In the genomic region with DNA sequence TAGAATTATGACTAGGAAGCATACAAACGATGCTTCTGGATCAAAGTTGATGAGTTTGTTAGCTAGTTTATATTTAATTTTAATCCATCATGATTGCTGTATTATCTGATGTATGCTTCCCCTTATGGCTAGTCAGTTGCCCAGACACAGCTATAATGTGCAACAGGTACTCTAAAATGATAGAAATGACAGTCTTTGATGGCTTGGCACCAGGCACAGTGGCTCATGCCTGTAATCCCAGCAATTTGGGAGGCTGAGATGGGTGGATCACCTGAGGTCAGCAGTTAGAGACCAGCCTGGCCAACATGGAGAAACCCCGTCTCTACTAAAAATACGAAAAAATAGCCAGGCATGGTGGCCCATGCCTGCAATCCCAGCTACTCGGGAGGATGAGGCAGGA, we compare ENCODE assay signal across 7 cellular contexts. TPM values are rescaled to one million over a fixed set of nuclear protein-coding genes. Genes with fewer than 3 reads are reported as not detected.
DNase-seq lines count a peak whose midpoint lies in the region; ATAC-seq, FAIRE-seq and TF ChIP-seq lines count a peak whose summit lies in the region.
"Not testable (repeated sequence)": the region's sequence is repeated elsewhere in the genome, so short reads cannot be mapped to it uniquely, and the experiment has no call there.

No MANE protein-coding gene starts in this region.

- ATAC-seq in CD4-positive, CD25-positive, alpha-beta regulatory T cell (ENCODE audit: low read depth in 2 of 2); T-helper 17 cell; activated T-cell treated with anti-CD3 and anti-CD28 coated beads, Interleukin-2, amount 50 U/mL, for 72 hours (replicated peaks in 1 of 2); GM12878: not testable (repeated sequence)

- H3K27ac ChIP-seq in CD4-positive, CD25-positive, alpha-beta regulatory T cell (ENCODE audit: insufficient read depth, low read length, poor library complexity, severe bottlenecking); GM12878 (ENCODE audit: control insufficient read depth, insufficient read depth); mesenchymal stem cell (ENCODE audit: low read length, poor library complexity, severe bottlenecking): not testable (repeated sequence)

- H3K27me3 Mint-ChIP-seq in CD4-positive, CD25-positive, alpha-beta regulatory T cell; HFFc6 (ENCODE audit: insufficient read depth); T-helper 17 cell; activated T-cell treated with anti-CD3 and anti-CD28 coated beads, Interleukin-2, amount 50 U/mL, for 72 hours (ENCODE audit: low read depth); neural crest cell (ENCODE audit: low read depth): not testable (repeated sequence)

- H3K27me3 ChIP-seq in CD4-positive, CD25-positive, alpha-beta regulatory T cell (ENCODE audit: control insufficient read depth, insufficient read depth, low read length); GM12878 (replicated peaks in 1 of 2; ENCODE audit: control insufficient read depth in 2 of 2, insufficient read depth in 2 of 2, low read length in 1 of 2); mesenchymal stem cell (ENCODE audit: control insufficient read depth in 1 of 2, insufficient read depth in 1 of 2, low read length in 2 of 2): not testable (repeated sequence)

- RAD21 ChIA-PET in GM12878 (lab: Charles Lee; ENCODE audit: unreplicated experiment), result not testable (repeated sequence)

- not testable (repeated sequence) for H2AK5ac ChIP-seq in mesenchymal stem cell (ENCODE audit: low read length, severe bottlenecking)

- not testable (repeated sequence) for TF ChIP-seq POLR2A in GM12878 (IDR thresholded peaks at IDR 0.05; ENCODE audit: low read depth, low read length)

- H4K20me1 ChIP-seq in GM12878 (ENCODE audit: control insufficient read depth, insufficient read depth), result not testable (repeated sequence)

- not testable (repeated sequence) for TF ChIP-seq RAD21 in GM12878 (IDR thresholded peaks at IDR 0.05; ENCODE audit: insufficient read depth, low read depth, low read length)

- peaks cover 32% of the 10 kb centered on the region for H3K36me3 ChIP-seq in CD4-positive, CD25-positive, alpha-beta regulatory T cell (ENCODE audit: control insufficient read depth, insufficient read depth, low read length)
- H3K36me3 ChIP-seq in GM12878 (ENCODE audit: control insufficient read depth in 2 of 2, insufficient read depth in 2 of 2, low read length in 1 of 2), result not testable (repeated sequence)
- peaks cover 0 to 44% of the 10 kb centered on the region in 2 experiments for H3K36me3 ChIP-seq in mesenchymal stem cell (ENCODE audit: control insufficient read depth in 1 of 2, insufficient read depth in 2 of 2, low read depth in 1 of 2, low read length in 2 of 2)

- not testable (repeated sequence) for H3K9me3 Mint-ChIP-seq in CD4-positive, CD25-positive, alpha-beta regulatory T cell; HFFc6; activated T-cell treated with anti-CD3 and anti-CD28 coated beads, Interleukin-2, amount 50 U/mL, for 72 hours; neural crest cell

- H3K79me2 ChIP-seq in GM12878 (ENCODE audit: control insufficient read depth, insufficient read depth, low read length), result peaks cover 29% of the 10 kb centered on the region

- H2BK12ac ChIP-seq in mesenchymal stem cell (ENCODE audit: low read length in 2 of 2), result not testable (repeated sequence)

- not testable (repeated sequence) for H3K14ac ChIP-seq in mesenchymal stem cell (ENCODE audit: low read length in 2 of 2)

- not testable (repeated sequence) for BruUV-seq in GM12878 (replicated peaks; lab: Mats Ljungman, UMichigan)

- SMC1A ChIA-PET in GM12878 (lab: Charles Lee; ENCODE audit: uncharacterized antibody, unreplicated experiment), result interaction anchor here (0.9 to 1.3 kb wide), 2 partner anchors 14 to 139 kb away, joined by 3 read pairs; no protein-coding TSS in a partner anchor

- not testable (repeated sequence) for H3K9ac ChIP-seq in GM12878 (ENCODE audit: control insufficient read depth, insufficient read depth, low read length)
- H3K9ac ChIP-seq in mesenchymal stem cell (ENCODE audit: low read length), result peak overlapping the region; percentile 40

- in situ Hi-C loops in GM12878 (cut with MboI), result not testable (repeated sequence)

- WGBS in GM12878 (ENCODE audit: insufficient coverage, insufficient replicate concordance, low lambda C conversion rate, missing lambda C conversion rate), result 94% methylated on average over 4 of the region's 4 CpGs
- WGBS in mesenchymal stem cell, result 97% methylated on average over 4 of the region's 4 CpGs

- not testable (repeated sequence) for H3K18ac ChIP-seq in mesenchymal stem cell (ENCODE audit: low read depth in 1 of 2, low read length in 2 of 2)

- not testable (repeated sequence) for TF ChIP-seq EP300 in GM12878 (IDR thresholded peaks at IDR 0.05; ENCODE audit: borderline replicate concordance in 1 of 2, control insufficient read depth in 1 of 2, low read depth in 2 of 2, low read length in 2 of 2)

- peaks cover 19% of the 10 kb centered on the region for H3K4me1 ChIP-seq in CD4-positive, CD25-positive, alpha-beta regulatory T cell (ENCODE audit: control insufficient read depth, insufficient read depth, low read length, poor library complexity, severe bottlenecking)
- not testable (repeated sequence) for H3K4me1 ChIP-seq in GM12878 (ENCODE audit: control insufficient read depth, insufficient read depth, low read length); mesenchymal stem cell (ENCODE audit: control insufficient read depth, insufficient read depth, low read depth, low read length)

- not testable (repeated sequence) for TF ChIP-seq CTCF in HFFc6 (IDR thresholded peaks at IDR 0.05); GM12878 (IDR thresholded peaks at IDR 0.05 in 2 of 3, conservative IDR thresholded peaks at IDR 0.05 in 1 of 3; ENCODE audit: control insufficient read depth in 2 of 3, extremely low read depth in 1 of 3, insufficient read depth in 1 of 3, low read depth in 3 of 3, low read length in 3 of 3); neural crest cell (conservative IDR thresholded peaks at IDR 0.05)

- intact Hi-C loops in GM12878 (cut with micrococcal nuclease; ENCODE audit: unreplicated experiment), result loop anchor here (5.0 kb wide), 1 partner anchor 141 kb away; no protein-coding TSS in a partner anchor

- not testable (repeated sequence) for H3K23ac ChIP-seq in mesenchymal stem cell (ENCODE audit: low read length in 2 of 2)

- not testable (repeated sequence) for H4K8ac ChIP-seq in mesenchymal stem cell (ENCODE audit: low read length)

- not testable (repeated sequence) for H2BK120ac ChIP-seq in mesenchymal stem cell (ENCODE audit: low read depth, low read length)

- H3K4me1 Mint-ChIP-seq in CD4-positive, CD25-positive, alpha-beta regulatory T cell, result peaks cover 18 to 47% (median 29%) of the 10 kb centered on the region in 4 donors
- H3K4me1 Mint-ChIP-seq in HFFc6 (ENCODE audit: low read depth) (peaks cover 31% of the 10 kb centered on the region), T-helper 17 cell (peaks cover 20% of the 10 kb centered on the region), neural crest cell (peaks cover 30% of the 10 kb centered on the region)
- H3K4me1 Mint-ChIP-seq in activated T-cell treated with anti-CD3 and anti-CD28 coated beads, Interleukin-2, amount 50 U/mL, for 72 hours (ENCODE audit: low read depth), result peaks cover 30% of the 10 kb centered on the region

- H3K4me2 ChIP-seq in GM12878 (ENCODE audit: control insufficient read depth, insufficient read depth); mesenchymal stem cell (ENCODE audit: low read length, poor library complexity, severe bottlenecking): not testable (repeated sequence)

- H3K4me3 ChIP-seq in CD4-positive, CD25-positive, alpha-beta regulatory T cell (ENCODE audit: low read depth, low read length); mesenchymal stem cell (ENCODE audit: insufficient read depth in 1 of 2, low read depth in 1 of 2, low read length in 2 of 2): not testable (repeated sequence)
- H3K4me3 ChIP-seq in GM12878, result 0 out of 2 replicates have a peak overlapping the region, but pooled peaks have one; percentile 16

- peaks cover 36% of the 10 kb centered on the region for H3K36me3 Mint-ChIP-seq in CD4-positive, CD25-positive, alpha-beta regulatory T cell
- peaks cover 19% of the 10 kb centered on the region for H3K36me3 Mint-ChIP-seq in HFFc6 (ENCODE audit: low read depth)
- H3K36me3 Mint-ChIP-seq in T-helper 17 cell (ENCODE audit: low read depth); neural crest cell (ENCODE audit: low read depth): not testable (repeated sequence)
- H3K36me3 Mint-ChIP-seq in activated T-cell treated with anti-CD3 and anti-CD28 coated beads, Interleukin-2, amount 50 U/mL, for 72 hours (ENCODE audit: insufficient read depth in 2 of 2), result peaks cover 9 to 30% of the 10 kb centered on the region in 2 donors

- not testable (repeated sequence) for H4K91ac ChIP-seq in mesenchymal stem cell (ENCODE audit: low read length)

- FAIRE-seq in GM12878 (lab: Jason Lieb, UNC), result not testable (repeated sequence)

- H3K79me1 ChIP-seq in mesenchymal stem cell (replicated peaks; ENCODE audit: low read length, poor library complexity, severe bottlenecking), result not testable (repeated sequence)

- H3K9me3 ChIP-seq in CD4-positive, CD25-positive, alpha-beta regulatory T cell (ENCODE audit: control insufficient read depth in 2 of 2, low read length in 2 of 2); T-helper 17 cell (ENCODE audit: control insufficient read depth, low read length, poor library complexity, severe bottlenecking); GM12878 (replicated peaks; ENCODE audit: control insufficient read depth, insufficient read depth, low read length); mesenchymal stem cell (ENCODE audit: control insufficient read depth, low read length): not testable (repeated sequence)

- peak overlapping the region; percentile 48 to 99 (median 84) for H3K4me3 Mint-ChIP-seq in CD4-positive, CD25-positive, alpha-beta regulatory T cell
- peak overlapping the region; percentile 100 for H3K4me3 Mint-ChIP-seq in HFFc6
- not testable (repeated sequence) for H3K4me3 Mint-ChIP-seq in T-helper 17 cell
- H3K4me3 Mint-ChIP-seq in activated T-cell treated with anti-CD3 and anti-CD28 coated beads, Interleukin-2, amount 50 U/mL, for 72 hours, result peak overlapping the region; percentile 99 to 100
- peak overlapping the region; percentile 31 for H3K4me3 Mint-ChIP-seq in neural crest cell

- not testable (repeated sequence) for H2AFZ ChIP-seq in GM12878 (ENCODE audit: control insufficient read depth, low read depth, low read length); mesenchymal stem cell (ENCODE audit: low read depth, low read length)

- H2BK5ac ChIP-seq in mesenchymal stem cell (ENCODE audit: low read depth, low read length, poor library complexity, severe bottlenecking), result not testable (repeated sequence)

- CTCF ChIA-PET in GM12878 (lab: Yijun Ruan, JAX), result interaction anchor here (0.9 to 1.2 kb wide), 2 partner anchors 8 to 139 kb away, joined by 3 to 4 read pairs; no protein-coding TSS in a partner anchor

- POLR2A ChIA-PET in GM12878 (lab: Charles Lee), result interaction anchor here (0.6 to 0.7 kb wide), 2 partner anchors 23 to 129 kb away, joined by 4 read pairs; no protein-coding TSS in a partner anchor

- H3K27ac Mint-ChIP-seq in CD4-positive, CD25-positive, alpha-beta regulatory T cell, result peak overlapping the region in 1 of 3 donors; percentile 100
- not testable (repeated sequence) for H3K27ac Mint-ChIP-seq in HFFc6; neural crest cell (ENCODE audit: unreplicated experiment)
- peak overlapping the region; percentile 97 for H3K27ac Mint-ChIP-seq in T-helper 17 cell
- peak overlapping the region; percentile 89 for H3K27ac Mint-ChIP-seq in activated T-cell treated with anti-CD3 and anti-CD28 coated beads, Interleukin-2, amount 50 U/mL, for 72 hours

- not testable (repeated sequence) for H2BK15ac ChIP-seq in mesenchymal stem cell (ENCODE audit: low read depth, poor library complexity, severe bottlenecking)

- not testable (repeated sequence) for DNase-seq in CD4-positive, CD25-positive, alpha-beta regulatory T cell; HFFc6; T-helper 17 cell; activated T-cell treated with anti-CD3 and anti-CD28 coated beads, Interleukin-2, amount 50 U/mL, for 72 hours; GM12878 (ENCODE audit: low read depth, low spot score); mesenchymal stem cell; neural crest cell (ENCODE audit: low read depth, low spot score)

- not testable (repeated sequence) for H3K4ac ChIP-seq in mesenchymal stem cell (ENCODE audit: low read depth in 1 of 2, low read length in 2 of 2)

RNA-seq across cellular contexts. Expression of a gene that starts 2.2 kb away (rescaled TPM):
- total RNA-seq in CD4-positive, CD25-positive, alpha-beta regulatory T cell, result 13.8 TPM
- 10 to 100 TPM; 34.3 to 53.8 (median 42.9) TPM for polyA plus RNA-seq in CD4-positive, CD25-positive, alpha-beta regulatory T cell
- total RNA-seq in HFFc6 (2021; fragmentation: NEBNext Ultra II Directional; extraction: Animal tissue kit (Norgen Biotek cat#: 25700)), result 10 to 100 TPM; 40.7 to 50.7 (median 47.4) TPM
- total RNA-seq in T-helper 17 cell (10 to 100 TPM; 10.6 to 11.1 TPM), GM12878 (2014; rRNA removed) (30.6 and 34.2 TPM in 2 replicates), GM12878 (2014; rRNA removed; fragmentation: Illumina TruSeq; extraction: Trizol) (49.9 and 54.6 TPM in 2 replicates), GM12878 (2021) (41.9 and 43.0 TPM in 2 replicates), neural crest cell (51.6 and 56.5 TPM in 2 replicates)
- total RNA-seq in activated T-cell treated with anti-CD3 and anti-CD28 coated beads, Interleukin-2, amount 50 U/mL, for 72 hours, result 10 to 100 TPM; 42.7 to 52.5 TPM
- total RNA-seq in GM12878 (2013; cell fraction: nucleolus; rRNA removed), result 143 and 161 TPM in 2 replicates
- 15.6 TPM for polyA plus RNA-seq in GM12878 (2011; ENCODE audit: low read depth)
- polyA plus RNA-seq in GM12878 (2011; rRNA removed) (35.7 and 54.6 TPM in 2 replicates), GM12878 (2014; fragmentation: Illumina TruSeq; extraction: Trizol) (30.9 and 39.6 TPM in 2 replicates), GM12878 (2014; fragmentation: Nextera tagmentation; extraction: Ambion mirVana) (100 to 1,000 TPM; 151 to 161 TPM), GM12878 (2014; rRNA removed) (53.1 and 55.9 TPM in 2 replicates), GM12878 (2016; fragmentation: Nextera tagmentation; extraction: Ambion mirVana) (100 to 1,000 TPM; 215 to 217 TPM)
- 8.9 and 9.1 TPM in 2 replicates for polyA plus RNA-seq in GM12878 (2011; cell fraction: cytosol; rRNA removed)
- 28.9 and 32.0 TPM in 2 replicates for polyA plus RNA-seq in GM12878 (2011; cell fraction: nucleus; rRNA removed)
- 26.3 and 31.8 TPM in 2 replicates for polyA plus RNA-seq in GM12878 (2012)
- 16.3 and 21.9 TPM in 2 replicates for polyA minus RNA-seq in GM12878 (2011; rRNA and poly(A)+ RNA removed)
- 6.4 and 9.9 TPM in 2 replicates for polyA minus RNA-seq in GM12878 (2011; cell fraction: cytosol; rRNA and poly(A)+ RNA removed)
- 48.8 and 74.1 TPM in 2 replicates for polyA minus RNA-seq in GM12878 (2011; cell fraction: nucleus; rRNA and poly(A)+ RNA removed)
- 22.2 TPM for polyA plus RNA-seq in mesenchymal stem cell (2013, experiment 1 of 2)
- polyA plus RNA-seq in mesenchymal stem cell (2013, experiment 2 of 2), result 27.1 TPM
